In genomic region chr2:106181064-106181463, GRCh38 we compare ENCODE assay signal across 3 cellular contexts.
A peak's percentile ranks its signal among the peaks of the same experiment; 100 is the strongest.
TF ChIP-seq lines count a peak whose summit lies in the region.

No MANE protein-coding gene starts in this region.

TF ChIP-seq in HepG2, 621 proteins besides CTCF, POLR2A, EP300 and RAD21 (continues in another document):
- TF ChIP-seq ZNF460 (CRISPR knock-in tag; IDR thresholded peaks at IDR 0.05; ENCODE audit: borderline replicate concordance) (peak; percentile 47; the same call in 1 of the 2 replicates), ZNF557 (CRISPR knock-in tag; IDR thresholded peaks at IDR 0.05) (no peak), NPAS2 (CRISPR knock-in tag; IDR thresholded peaks at IDR 0.05; ENCODE audit: borderline replicate concordance) (no peak), ZNF614 (CRISPR knock-in tag; IDR thresholded peaks at IDR 0.05; ENCODE audit: borderline replicate concordance) (no peak), ZFP91 (CRISPR knock-in tag; IDR thresholded peaks at IDR 0.05; ENCODE audit: borderline replicate concordance) (peak; percentile 67; the same call in 1 of the 2 replicates), TBX2 (CRISPR knock-in tag; IDR thresholded peaks at IDR 0.05; ENCODE audit: borderline replicate concordance) (peak; percentile 36; the same call in 1 of the 2 replicates), AKNA (CRISPR knock-in tag; IDR thresholded peaks at IDR 0.05; ENCODE audit: borderline replicate concordance) (no peak)

TF ChIP-seq in HEK293T, 16 proteins besides CTCF, POLR2A, EP300 and RAD21:
- TF ChIP-seq ZNF384 (IDR thresholded peaks at IDR 0.05) (no peak), ELF4 (IDR thresholded peaks at IDR 0.05) (no peak), FOXA1 (IDR thresholded peaks at IDR 0.05) (no peak), PKNOX1 (IDR thresholded peaks at IDR 0.05) (0 out of 2 replicates have a peak, but pooled peaks have one; percentile 18), NFRKB (IDR thresholded peaks at IDR 0.05) (no peak), FOXK2 (IDR thresholded peaks at IDR 0.05) (no peak), SUZ12 (IDR thresholded peaks at IDR 0.05) (no peak)

TF ChIP-seq in H1, 55 proteins besides CTCF, POLR2A, EP300 and RAD21:
- no peak for TF ChIP-seq KDM1A (IDR thresholded peaks at IDR 0.05; ENCODE audit: borderline replicate concordance, low read length)
- no peak for TF ChIP-seq BCL11A (IDR thresholded peaks at IDR 0.05; ENCODE audit: low read depth in 2 of 2, low read length in 2 of 2)
- TF ChIP-seq MAX (IDR thresholded peaks at IDR 0.05): no peak
- no peak for TF ChIP-seq E2F6 (IDR thresholded peaks at IDR 0.05)
- TF ChIP-seq SP4 (IDR thresholded peaks at IDR 0.05; ENCODE audit: low read length): no peak
- TF ChIP-seq MAFK (IDR thresholded peaks at IDR 0.05; ENCODE audit: low read depth, low read length): no peak
- no peak for TF ChIP-seq ATF2 (IDR thresholded peaks at IDR 0.05; ENCODE audit: low read length)
- TF ChIP-seq KDM4A (IDR thresholded peaks at IDR 0.05; ENCODE audit: low read depth, low read length, severe bottlenecking): no peak
- TF ChIP-seq SP2 (IDR thresholded peaks at IDR 0.05; ENCODE audit: low read length): no peak
- TF ChIP-seq USF2 (IDR thresholded peaks at IDR 0.05; ENCODE audit: low read length): no peak
- no peak for TF ChIP-seq CEBPB (IDR thresholded peaks at IDR 0.05; ENCODE audit: low read depth, low read length)
- no peak for TF ChIP-seq CBX5 (IDR thresholded peaks at IDR 0.05; ENCODE audit: low read depth, low read length)
- no peak for TF ChIP-seq PHF8 (conservative IDR thresholded peaks at IDR 0.05; ENCODE audit: low read depth, low read length)
- no peak for TF ChIP-seq HDAC2 (IDR thresholded peaks at IDR 0.05; ENCODE audit: borderline replicate concordance in 1 of 2, low read depth in 2 of 2, low read length in 2 of 2)
- TF ChIP-seq CBX8 (IDR thresholded peaks at IDR 0.05; ENCODE audit: borderline replicate concordance, low read depth, low read length): no peak
- no peak for TF ChIP-seq TEAD4 (IDR thresholded peaks at IDR 0.05; ENCODE audit: low read depth, low read length)
- no peak for TF ChIP-seq CHD2 (IDR thresholded peaks at IDR 0.05; ENCODE audit: low read length)
- TF ChIP-seq GTF2F1 (IDR thresholded peaks at IDR 0.05; ENCODE audit: borderline replicate concordance, low read depth, low read length): no peak
- TF ChIP-seq KDM5A (IDR thresholded peaks at IDR 0.05; ENCODE audit: low read length): no peak
